ENCODE assay signal across 30 cellular contexts in genomic region chr3:132205609-132206008, GRCh38.
"Had no signal": no experiment of that assay in that cellular context is flagged by ENCODE, and none has a peak within 500 bp of the region (broad histone marks: within the 10 kb centered on the region; RNA-seq: fewer than 3 reads in every experiment).

No MANE protein-coding gene starts in this region.

- H3K27ac ChIP-seq: adrenal gland, brain microvascular endothelial cell, coronary artery, pancreas, prostate gland, spleen, suprapubic skin, tibial artery, upper lobe of right lung, VCaP had no signal

- H3K36me3 ChIP-seq: adrenal gland, brain microvascular endothelial cell, pancreas, prostate gland, spleen, suprapubic skin, tibial artery, upper lobe of right lung had no signal

- H3K27me3 ChIP-seq: adrenal gland, brain microvascular endothelial cell, pancreas, suprapubic skin, tibial artery, upper lobe of right lung had no signal

- H3K9me3 ChIP-seq: adrenal gland, mucosa of descending colon, pancreas, prostate gland, spleen, suprapubic skin, tibial artery, upper lobe of right lung had no signal

- ATAC-seq: activated CD4-positive, CD25-positive, alpha-beta regulatory T cell treated with anti-CD3 and anti-CD28 coated beads, Interleukin-2, amount 50 U/mL, for 24 hours; effector memory CD8-positive, alpha-beta T cell; left lobe of liver; mucosa of descending colon; pancreas; upper lobe of right lung had no signal

- H3K4me1 ChIP-seq: adrenal gland, pancreas, prostate gland, spleen, tibial artery, upper lobe of right lung had no signal

- DNase-seq: activated CD4-positive, alpha-beta T cell treated with anti-CD3 and anti-CD28 coated beads for 48 hours; activated CD4-positive, alpha-beta T cell treated with anti-CD3 and anti-CD28 coated beads, Interleukin-2, amount 50 U/mL, for 48 hours; activated CD8-positive, alpha-beta memory T cell treated with anti-CD3 and anti-CD28 coated beads for 24 hours; activated effector memory CD4-positive, alpha-beta T cell treated with Interleukin-2 at 50 U/mL for 16 hours; activated naive CD4-positive, alpha-beta T cell treated with anti-CD3 and anti-CD28 coated beads for 36 hours; activated naive CD8-positive, alpha-beta T cell treated with anti-CD3 and anti-CD28 coated beads for 36 hours; adrenal gland; aorta; brain microvascular endothelial cell; effector memory CD8-positive, alpha-beta T cell; erythroblast; foreskin fibroblast; head of caudate nucleus; hippocampal formation; mesendoderm; mucosa of descending colon; naive B cell; pancreas; spleen; stimulated activated naive CD4-positive, alpha-beta T cell; T-helper 9 cell; tibial artery; upper lobe of right lung had no signal

- H3K4me3 ChIP-seq: adrenal gland, coronary artery, lung, mucosa of descending colon, pancreas, prostate gland, spleen, suprapubic skin, tibial artery, upper lobe of right lung had no signal
